21 cellular contexts compared by ENCODE assay signal in the genomic region with DNA sequence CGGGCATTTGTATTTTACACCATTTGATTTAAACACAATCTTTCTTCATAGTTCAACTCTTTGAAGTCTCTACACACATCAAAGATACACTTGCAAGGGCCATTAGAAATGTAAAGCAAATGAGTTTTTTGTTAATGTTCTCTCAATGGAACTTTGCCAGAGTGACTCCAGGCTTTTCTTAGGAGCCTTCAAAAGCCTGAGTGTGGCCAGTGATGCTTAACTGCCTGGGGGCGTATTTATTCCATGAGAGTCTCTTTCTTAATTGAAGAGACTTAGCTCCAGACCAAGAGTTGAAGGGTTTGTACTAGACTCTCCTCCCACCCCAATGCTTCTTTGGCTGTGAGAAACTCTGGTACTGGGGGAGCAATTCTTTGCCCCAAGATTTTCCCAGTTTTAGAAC. TPM values are rescaled to one million over a fixed set of nuclear protein-coding genes. Genes with fewer than 3 reads are reported as not detected.
A peak's percentile ranks its signal among the peaks of the same experiment; 100 is the strongest.
DNase-seq lines count a peak whose midpoint lies in the region; ATAC-seq, FAIRE-seq and TF ChIP-seq lines count a peak whose summit lies in the region.
"Had no signal": no experiment of that assay in that cellular context is flagged by ENCODE, and none has a peak within 500 bp of the region (broad histone marks: within the 10 kb centered on the region; RNA-seq: fewer than 3 reads in every experiment).

No MANE protein-coding gene starts in this region.

- H3K9ac ChIP-seq in GM23248 = no peak overlapping the region
- H3K9ac ChIP-seq: BLaER1, SK-N-SH had no signal

- peaks cover 5% of the 10 kb centered on the region; the same call in 1 of the 2 replicates for H3F3A ChIP-seq in GM23248 (ENCODE audit: insufficient read depth)

- no peak overlapping the region for H2AFZ ChIP-seq in GM23248

- H3K27me3 ChIP-seq in GM23248 (replicated peaks; ENCODE audit: insufficient read depth) = no peaks in the 10 kb centered on the region
- no peaks in the 10 kb centered on the region for H3K27me3 ChIP-seq in gastroesophageal sphincter
- H3K27me3 ChIP-seq: BLaER1 had no signal

- no peak overlapping the region for H3K4me3 ChIP-seq in GM23248
- no peak overlapping the region for H3K4me3 ChIP-seq in gastroesophageal sphincter
- H3K4me3 ChIP-seq: BLaER1 had no signal

- in situ Hi-C loops in GM23248 (cut with MboI) = no loop called here

- peak; percentile 83 for DNase-seq in COLO829 (ENCODE audit: low spot score)
- DNase-seq in GM23248 = peak; percentile 47
- DNase-seq in RPMI7951 (ENCODE audit: low read depth) = peak; percentile 77
- DNase-seq in left kidney (ENCODE audit: low read depth, low spot score) = peak; percentile 77
- no peak for DNase-seq in GM12892 (ENCODE audit: insufficient read length)
- DNase-seq in H4 (ENCODE audit: low spot score) = no peak
- no peak for DNase-seq in T-helper 1 cell
- DNase-seq: CD8-positive, alpha-beta T cell; H9; Kasumi-1; NCI-H1417 treated with DMSO at 0.1 percent for 48 hours; NCI-H1930; NCI-H2171 treated with DMSO at 0.1 percent for 48 hours; NCI-H774; SK-N-SH had no signal

- TF ChIP-seq EP300 in gastroesophageal sphincter (IDR thresholded peaks at IDR 0.05) = no peak

- H3K27ac ChIP-seq in GM23248 = no peak overlapping the region
- no peak overlapping the region for H3K27ac ChIP-seq in gastroesophageal sphincter
- H3K27ac ChIP-seq: BLaER1 had no signal

- ATAC-seq in gastroesophageal sphincter = no peak
- ATAC-seq: CD8-positive, alpha-beta T cell had no signal

- FAIRE-seq in GM12892 (lab: Jason Lieb, UNC) = no peak
- FAIRE-seq: A204.1, GM19239 had no signal

- no peak for TF ChIP-seq CTCF in gastroesophageal sphincter (IDR thresholded peaks at IDR 0.05)

- H3K36me3 ChIP-seq in GM23248 (ENCODE audit: low read depth) = no peaks in the 10 kb centered on the region
- H3K36me3 ChIP-seq in gastroesophageal sphincter = no peaks in the 10 kb centered on the region

- H3K4me2 ChIP-seq in GM23248 (ENCODE audit: unreplicated experiment) = no peak overlapping the region
- H3K4me2 ChIP-seq: BLaER1, SK-N-SH had no signal

- H3K9me2 ChIP-seq in GM23248 (ENCODE audit: insufficient read depth) = no peaks in the 10 kb centered on the region
- H3K9me2 ChIP-seq: SK-N-SH had no signal

- H3K4me1 ChIP-seq in GM23248 (ENCODE audit: insufficient read depth) = peaks cover 34% of the 10 kb centered on the region
- peaks cover 0 to 7% (median 0%) of the 10 kb centered on the region in 3 donors for H3K4me1 ChIP-seq in gastroesophageal sphincter
- H3K4me1 ChIP-seq: BLaER1 had no signal

- TF ChIP-seq POLR2A in gastroesophageal sphincter (IDR thresholded peaks at IDR 0.05) (no peak), GM12892 (IDR thresholded peaks at IDR 0.05; ENCODE audit: low read depth, low read length) (no peak)

- WGBS in GM23248 (ENCODE audit: low coverage in 1 of 2, low lambda C conversion rate in 2 of 2, missing lambda C conversion rate in 2 of 2), 2 experiments = 69 to 74% methylated on average over 2 of the region's 2 CpGs
- WGBS in gastroesophageal sphincter (ENCODE audit: low coverage in 1 of 2), 2 donors = 58 to 66% methylated on average over 2 of the region's 2 CpGs

- H3K9me3 ChIP-seq in GM23248 (ENCODE audit: low read depth) (no peaks in the 10 kb centered on the region), gastroesophageal sphincter (no peaks in the 10 kb centered on the region)
- H3K9me3 ChIP-seq: SK-N-SH had no signal

- no peaks in the 10 kb centered on the region for H4K20me1 ChIP-seq in GM23248 (ENCODE audit: insufficient read depth)
- H4K20me1 ChIP-seq: BLaER1 had no signal

- no peaks in the 10 kb centered on the region for H3K79me2 ChIP-seq in GM23248 (ENCODE audit: insufficient read depth)

RNA-seq across cellular contexts. Expression of gene PTX3, which starts 48.6 kb away (rescaled TPM):
- 267 and 300 TPM in 2 replicates for total RNA-seq in GM23248 (2014; rRNA removed; shearing (Covaris generic))
- 251 and 261 TPM in 2 replicates for polyA plus RNA-seq in GM23248 (2016; fragmentation: Nextera tagmentation; extraction: Ambion mirVana)
- 12.7 and 13.5 TPM in 2 replicates for total RNA-seq in RPMI7951 (2014; rRNA removed; shearing (Covaris generic))
- total RNA-seq in gastroesophageal sphincter = 100 to 1,000 TPM in 1 of 4 donors, 1 to 10 TPM in 3; 2.0 to 140 (median 5.7) TPM
- not detected for polyA plus RNA-seq in GM12892 (2012; ENCODE audit: missing spikeins)
- 0.99 and 1.5 TPM in 2 replicates for total RNA-seq in H4 (2014; rRNA removed; shearing (Covaris generic))
- total RNA-seq: CD8-positive, alpha-beta T cell; HT-29 had no signal
- polyA plus RNA-seq: IgD-negative memory B cell had no signal

Comparison
In these comparisons a context has a peak if more than half of its experiments do, and no peak if none do; other contexts are left out.
1. DNase-seq: peak in COLO829 (single experiment), GM23248 (single experiment), RPMI7951 (single experiment) and left kidney (single experiment); none in GM12892 (single experiment), H4 (single experiment) and T-helper 1 cell (0 of 5).